Comparison of ENCODE assay signal across 8 cellular contexts in the genomic region with DNA sequence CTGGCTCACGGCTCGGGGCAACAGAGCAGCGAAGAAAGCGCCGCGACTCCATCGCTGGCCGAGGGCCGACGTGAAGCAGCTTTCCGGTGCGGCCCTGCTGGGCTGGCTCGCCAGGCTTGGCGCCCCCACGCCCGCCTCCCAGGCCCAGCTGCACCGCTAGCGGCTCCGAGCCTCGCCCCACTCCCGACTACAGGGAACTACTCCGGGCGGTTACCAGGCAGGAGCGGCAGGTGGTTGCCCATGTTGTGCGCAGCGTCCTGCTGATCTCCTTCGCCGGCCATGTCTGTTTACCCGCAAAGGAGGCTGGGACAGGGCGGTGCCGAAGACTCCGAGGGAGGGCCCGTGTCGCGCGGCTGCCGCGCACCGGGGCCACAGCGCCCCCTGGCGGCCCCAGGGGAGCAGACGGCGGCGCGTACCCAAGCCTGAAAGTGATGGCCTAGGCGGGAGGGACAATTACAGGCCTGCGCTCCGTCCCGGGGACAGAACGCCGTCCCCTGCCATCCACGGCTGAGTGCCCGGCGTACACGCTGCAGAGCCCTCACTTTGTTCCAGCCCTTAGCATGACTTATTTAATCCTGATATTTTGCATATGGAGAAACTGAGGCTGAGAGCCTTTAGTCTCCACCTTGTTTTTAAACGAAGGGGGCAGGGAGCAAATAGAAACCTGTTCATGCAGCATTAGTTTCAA. TPM values are rescaled to one million over a fixed set of nuclear protein-coding genes. Genes with fewer than 3 reads are reported as not detected.
A peak's percentile ranks its signal among the peaks of the same experiment; 100 is the strongest.
DNase-seq lines count a peak whose midpoint lies in the region; ATAC-seq and TF ChIP-seq lines count a peak whose summit lies in the region.

CRBN (minus strand) TSS at position 285 of the 688 bp plus-strand sequence; CDS start at position 281, 4 bp downstream.

- 0 out of 2 replicates have a peak within 1 kb of the TSS, but pooled peaks have one; percentile 46 for H3K23ac ChIP-seq in IMR-90 (ENCODE audit: low read depth, low read length)

- H3K18ac ChIP-seq in IMR-90 (ENCODE audit: low read depth, low read length) = no peak within 1 kb of the TSS

- H3K27me3 ChIP-seq in IMR-90 (ENCODE audit: control insufficient read depth, insufficient read depth, low read length) = no peaks in the 10 kb centered on the region
- no peaks in the 10 kb centered on the region for H3K27me3 ChIP-seq in naive thymus-derived CD4-positive, alpha-beta T cell (ENCODE audit: control insufficient read depth in 2 of 2, insufficient read depth in 2 of 2, low read length in 2 of 2)

- H2BK20ac ChIP-seq in IMR-90 (ENCODE audit: low read depth, low read length) = no peak within 1 kb of the TSS

- no TSS peak for BruUV-seq in IMR-90 (replicated peaks; lab: Mats Ljungman, UMichigan)

- H3K27ac Mint-ChIP-seq in activated T-helper 1 cell treated with anti-CD3 and anti-CD28 coated beads, Interleukin-12 subunit alpha, Interleukin-12 subunit beta, Interleukin-2, Interleukin-4 antibody, amounts not matched to agents 30 ng/mL and 10 ng/mL and 1 ng/mL, durations not matched to agents 14 hours and 24 hours and 36 hours = peak within 1 kb of the TSS; percentile 85
- peak within 1 kb of the TSS; percentile 89 to 98 (median 95) for H3K27ac Mint-ChIP-seq in naive thymus-derived CD4-positive, alpha-beta T cell
- peak within 1 kb of the TSS; percentile 91 for H3K27ac Mint-ChIP-seq in stimulated activated naive B cell treated with anti-CD40 and anti-IgM and Interleukin-4, amounts not matched to agents 10 μg/mL and 1 μg/mL and 100 μg/mL, for 72 hours

- H3K14ac ChIP-seq in IMR-90 (replicated peaks; ENCODE audit: low read depth, low read length) = peak within 1 kb of the TSS; percentile 85; the same call in 1 of the 2 replicates

- no peaks in the 10 kb centered on the region for H3K9me3 Mint-ChIP-seq in activated T-helper 1 cell treated with anti-CD3 and anti-CD28 coated beads, Interleukin-12 subunit alpha, Interleukin-12 subunit beta, Interleukin-2, Interleukin-4 antibody, amounts not matched to agents 30 ng/mL and 10 ng/mL and 1 ng/mL, durations not matched to agents 14 hours and 24 hours and 36 hours
- H3K9me3 Mint-ChIP-seq in naive thymus-derived CD4-positive, alpha-beta T cell = peaks cover 0 to 2% (median 0%) of the 10 kb centered on the region in 11 donors
- no peaks in the 10 kb centered on the region for H3K9me3 Mint-ChIP-seq in stimulated activated naive B cell treated with anti-CD40 and anti-IgM and Interleukin-4, amounts not matched to agents 10 μg/mL and 1 μg/mL and 100 μg/mL, for 72 hours

- H3K9me1 ChIP-seq in IMR-90 (ENCODE audit: insufficient read depth, low read length) = no peaks in the 10 kb centered on the region

- ATAC-seq in GM21528 (IDR thresholded peaks at IDR 0.05; ENCODE audit: low FRiP score, unreplicated experiment) (peak; percentile 100), IMR-90 (ENCODE audit: low read depth) (peak; percentile 100)
- peak; percentile 100 for ATAC-seq in naive thymus-derived CD4-positive, alpha-beta T cell
- peak; percentile 98 to 99 for ATAC-seq in stimulated activated naive B cell treated with anti-CD40 and anti-IgM and Interleukin-4, amounts not matched to agents 10 μg/mL and 1 μg/mL and 100 μg/mL, for 72 hours (replicated peaks)

- H3K4me2 ChIP-seq in IMR-90 (ENCODE audit: low read depth, low read length) = peak within 1 kb of the TSS; percentile 99

- WGBS in IMR-90 (ENCODE audit: extremely low coverage in 2 of 2, insufficient read length in 1 of 2), 2 experiments = 2% methylated on average over 17 of the region's 56 CpGs; no CpG with 5 or more reads in 1 of the 2 experiments

- H3K9me3 ChIP-seq in IMR-90 (ENCODE audit: control insufficient read depth, insufficient read depth, low read length) = no peaks in the 10 kb centered on the region
- H3K9me3 ChIP-seq in naive thymus-derived CD4-positive, alpha-beta T cell (ENCODE audit: control insufficient read depth in 2 of 3, low read length in 3 of 3) = no peaks in the 10 kb centered on the region

- TF ChIP-seq POLR2A in IMR-90 (IDR thresholded peaks at IDR 0.05; ENCODE audit: low read depth, low read length) = peak; percentile 73

- H3K27ac ChIP-seq in IMR-90 (ENCODE audit: insufficient read depth, low read length) = peak within 1 kb of the TSS; percentile 12
- H3K27ac ChIP-seq in naive thymus-derived CD4-positive, alpha-beta T cell (ENCODE audit: low read depth, low read length) = peak within 1 kb of the TSS; percentile 87

- POLR2A ChIA-PET in IMR-90 (lab: Charles Lee; ENCODE audit: unreplicated experiment) = no interaction called here
- POLR2A ChIA-PET in naive thymus-derived CD4-positive, alpha-beta T cell (lab: Charles Lee) = interaction anchor here (1.0 to 7.4 kb wide), 2 partner anchors 12 to 1120 kb away, joined by 4 to 72 read pairs; no protein-coding TSS in a partner anchor

- CTCF ChIA-PET in IMR-90 (lab: Yijun Ruan, JAX) = interaction anchor here (0.5 to 0.7 kb wide), 2 partner anchors 13 to 115 kb away, joined by 3 to 4 read pairs; no protein-coding TSS in a partner anchor
- CTCF ChIA-PET in naive thymus-derived CD4-positive, alpha-beta T cell (lab: Charles Lee) = interaction anchor here (0.8 to 0.9 kb wide), 3 partner anchors 10 to 21 kb away, joined by 3 to 5 read pairs (median 3); no protein-coding TSS in a partner anchor

- no peak within 1 kb of the TSS for H2BK15ac ChIP-seq in IMR-90 (ENCODE audit: low read depth, low read length)

- peak within 1 kb of the TSS; percentile 69 for H3K9ac ChIP-seq in IMR-90 (ENCODE audit: low read depth, low read length)

- intact Hi-C loops in IMR-90 (cut with micrococcal nuclease) = loop anchor here (10.0 kb wide), 1 partner anchor 1195 kb away; no protein-coding TSS in a partner anchor
- intact Hi-C loops in activated T-helper 1 cell treated with anti-CD3 and anti-CD28 coated beads, Interleukin-12 subunit alpha, Interleukin-12 subunit beta, Interleukin-2, Interleukin-4 antibody, amounts not matched to agents 30 ng/mL and 10 ng/mL and 1 ng/mL, durations not matched to agents 14 hours and 24 hours and 36 hours (cut with micrococcal nuclease) = loop anchor here (1.0 to 5.0 kb wide), 5 partner anchors 8 to 1943 kb away; partner anchors contain the start of genes ARL8B, ITPR1, SETMAR and TRNT1
- intact Hi-C loops in naive thymus-derived CD4-positive, alpha-beta T cell (cut with micrococcal nuclease) = loop anchor here (1.0 to 10.0 kb wide), 13 partner anchors 8 to 1943 kb away; partner anchors contain the start of genes ARL8B (in 2 of the 2), ITPR1 (in 2 of the 2), SETMAR (in 2 of the 2) and TRNT1 (in 2 of the 2)

- H2BK5ac ChIP-seq in IMR-90 (ENCODE audit: low read depth, low read length, poor library complexity, severe bottlenecking) = no peak within 1 kb of the TSS

- dilution Hi-C loops in IMR-90 (cut with HindIII; ENCODE audit: low sequenced_read_pairs, unreplicated experiment) = no loop called here

- in situ Hi-C loops in IMR-90 (cut with MboI; ENCODE audit: low sequenced_read_pairs) = no loop called here

- no peak within 1 kb of the TSS for H2AK5ac ChIP-seq in IMR-90 (ENCODE audit: low read depth, low read length)

- peak; percentile 97 for TF ChIP-seq CTCF in IMR-90 (conservative IDR thresholded peaks at IDR 0.05; ENCODE audit: low read depth, low read length)

- H3K4me3 Mint-ChIP-seq in activated T-helper 1 cell treated with anti-CD3 and anti-CD28 coated beads, Interleukin-12 subunit alpha, Interleukin-12 subunit beta, Interleukin-2, Interleukin-4 antibody, amounts not matched to agents 30 ng/mL and 10 ng/mL and 1 ng/mL, durations not matched to agents 14 hours and 24 hours and 36 hours = peak within 1 kb of the TSS; percentile 96
- peak within 1 kb of the TSS; percentile 88 to 99 (median 94) for H3K4me3 Mint-ChIP-seq in naive thymus-derived CD4-positive, alpha-beta T cell
- H3K4me3 Mint-ChIP-seq in stimulated activated naive B cell treated with anti-CD40 and anti-IgM and Interleukin-4, amounts not matched to agents 10 μg/mL and 1 μg/mL and 100 μg/mL, for 72 hours = peak within 1 kb of the TSS; percentile 86 to 89

- peak; percentile 51 for TF ChIP-seq RAD21 in IMR-90 (IDR thresholded peaks at IDR 0.05; ENCODE audit: low read length)

- peak within 1 kb of the TSS; percentile 10; the same call in 1 of the 2 replicates for H4K91ac ChIP-seq in IMR-90 (ENCODE audit: insufficient read depth, low read depth, low read length)

- H3K27me3 Mint-ChIP-seq in activated T-helper 1 cell treated with anti-CD3 and anti-CD28 coated beads, Interleukin-12 subunit alpha, Interleukin-12 subunit beta, Interleukin-2, Interleukin-4 antibody, amounts not matched to agents 30 ng/mL and 10 ng/mL and 1 ng/mL, durations not matched to agents 14 hours and 24 hours and 36 hours (ENCODE audit: insufficient read depth) = peaks cover 3% of the 10 kb centered on the region
- H3K27me3 Mint-ChIP-seq in naive thymus-derived CD4-positive, alpha-beta T cell = peaks cover 0 to 15% (median 0%) of the 10 kb centered on the region in 5 donors
- H3K27me3 Mint-ChIP-seq in stimulated activated naive B cell treated with anti-CD40 and anti-IgM and Interleukin-4, amounts not matched to agents 10 μg/mL and 1 μg/mL and 100 μg/mL, for 72 hours = peaks cover 0 to 10% of the 10 kb centered on the region in 2 donors

- no peaks in the 10 kb centered on the region for H3K36me3 ChIP-seq in IMR-90 (ENCODE audit: control insufficient read depth, insufficient read depth, low read length)
- peaks cover 0 to 5% (median 0%) of the 10 kb centered on the region in 3 experiments for H3K36me3 ChIP-seq in naive thymus-derived CD4-positive, alpha-beta T cell (ENCODE audit: control insufficient read depth in 2 of 3, insufficient read depth in 3 of 3, low read length in 3 of 3)

- H4K5ac ChIP-seq in IMR-90 (ENCODE audit: low read depth, low read length) = peak within 1 kb of the TSS; percentile 87

- peak within 1 kb of the TSS; percentile 64 for H3K4me3 ChIP-seq in IMR-90 (ENCODE audit: insufficient read depth, low read depth, low read length)
- peak within 1 kb of the TSS; percentile 86 for H3K4me3 ChIP-seq in naive thymus-derived CD4-positive, alpha-beta T cell (ENCODE audit: low read length)

- H2AK9ac ChIP-seq in IMR-90 (replicated peaks; ENCODE audit: low read depth, low read length, poor library complexity) = peak within 1 kb of the TSS; percentile 79

- H4K20me1 ChIP-seq in IMR-90 (ENCODE audit: insufficient read depth, low read length) = no peaks in the 10 kb centered on the region

- peak within 1 kb of the TSS; percentile 100 for H2AFZ ChIP-seq in IMR-90 (replicated peaks; ENCODE audit: low read length, poor library complexity)

- peak within 1 kb of the TSS; percentile 79 for H3K4ac ChIP-seq in IMR-90 (ENCODE audit: low read depth, low read length)

- DNase-seq in DMS79 (lab: John Stamatoyannopoulos, UW) (peak; percentile 12), IMR-90 (peak; percentile 76), RPMI7951 (ENCODE audit: low read depth) (peak; percentile 81), fibroblast of gingiva (ENCODE audit: low read depth) (peak; percentile 77)
- peak; percentile 86 for DNase-seq in activated T-helper 1 cell treated with anti-CD3 and anti-CD28 coated beads, Interleukin-12 subunit alpha, Interleukin-12 subunit beta, Interleukin-2, Interleukin-4 antibody, amounts not matched to agents 30 ng/mL and 10 ng/mL and 1 ng/mL, durations not matched to agents 14 hours and 24 hours and 36 hours (ENCODE audit: low spot score)
- peak; percentile 82 to 91 (median 89) for DNase-seq in naive thymus-derived CD4-positive, alpha-beta T cell
- peak; percentile 84 for DNase-seq in stimulated activated naive B cell treated with anti-CD40 and anti-IgM and Interleukin-4, amounts not matched to agents 10 μg/mL and 1 μg/mL and 100 μg/mL, for 72 hours

- peak within 1 kb of the TSS; percentile 66; the same call in 1 of the 2 replicates for H2BK120ac ChIP-seq in IMR-90 (ENCODE audit: low read depth, low read length)

- no peaks in the 10 kb centered on the region for H3K4me1 ChIP-seq in IMR-90 (ENCODE audit: control insufficient read depth, insufficient read depth, low read length)
- H3K4me1 ChIP-seq in naive thymus-derived CD4-positive, alpha-beta T cell (ENCODE audit: control insufficient read depth in 2 of 2, insufficient read depth in 2 of 2, low read length in 2 of 2) = peaks cover 24 to 36% of the 10 kb centered on the region in 2 donors

- peaks cover 9 to 13% of the 10 kb centered on the region in 2 experiments for H3K79me1 ChIP-seq in IMR-90 (ENCODE audit: low read depth in 1 of 2, low read length in 2 of 2)

- H3K36me3 Mint-ChIP-seq in activated T-helper 1 cell treated with anti-CD3 and anti-CD28 coated beads, Interleukin-12 subunit alpha, Interleukin-12 subunit beta, Interleukin-2, Interleukin-4 antibody, amounts not matched to agents 30 ng/mL and 10 ng/mL and 1 ng/mL, durations not matched to agents 14 hours and 24 hours and 36 hours (ENCODE audit: low read depth) = peaks cover 18% of the 10 kb centered on the region
- peaks cover 0 to 19% (median 9%) of the 10 kb centered on the region in 5 donors for H3K36me3 Mint-ChIP-seq in naive thymus-derived CD4-positive, alpha-beta T cell
- no peaks in the 10 kb centered on the region for H3K36me3 Mint-ChIP-seq in stimulated activated naive B cell treated with anti-CD40 and anti-IgM and Interleukin-4, amounts not matched to agents 10 μg/mL and 1 μg/mL and 100 μg/mL, for 72 hours

- peak within 1 kb of the TSS; percentile 85 to 100 for H4K8ac ChIP-seq in IMR-90 (ENCODE audit: low read depth in 2 of 2, low read length in 2 of 2)

- H3K56ac ChIP-seq in IMR-90 (ENCODE audit: extremely low read depth, insufficient read depth, low read length) = peak within 1 kb of the TSS; percentile 59

- peaks cover 48% of the 10 kb centered on the region for H3K4me1 Mint-ChIP-seq in activated T-helper 1 cell treated with anti-CD3 and anti-CD28 coated beads, Interleukin-12 subunit alpha, Interleukin-12 subunit beta, Interleukin-2, Interleukin-4 antibody, amounts not matched to agents 30 ng/mL and 10 ng/mL and 1 ng/mL, durations not matched to agents 14 hours and 24 hours and 36 hours (ENCODE audit: low read depth)
- H3K4me1 Mint-ChIP-seq in naive thymus-derived CD4-positive, alpha-beta T cell = peaks cover 28 to 56% (median 46%) of the 10 kb centered on the region in 7 donors
- H3K4me1 Mint-ChIP-seq in stimulated activated naive B cell treated with anti-CD40 and anti-IgM and Interleukin-4, amounts not matched to agents 10 μg/mL and 1 μg/mL and 100 μg/mL, for 72 hours = peaks cover 13 to 31% of the 10 kb centered on the region in 2 donors

RNA-seq across cellular contexts. Expression of gene CRBN, which starts in this region (rescaled TPM):
- 33.9 and 53.9 TPM in 2 replicates for total RNA-seq in IMR-90 (2012; rRNA removed)
- 15.3 and 21.8 TPM in 2 replicates for polyA plus RNA-seq in IMR-90 (2012; rRNA removed)
- 4.5 and 10.9 TPM in 2 replicates for polyA plus RNA-seq in IMR-90 (2012; cell fraction: cytosol; rRNA removed)
- 17.1 and 74.1 TPM in 2 replicates for polyA plus RNA-seq in IMR-90 (2012; cell fraction: nucleus; rRNA removed; ENCODE audit: low replicate concordance)
- total RNA-seq in RPMI7951 (2014; rRNA removed; shearing (Covaris generic)) = 64.9 and 73.5 TPM in 2 replicates
- 36.8 and 42.5 TPM in 2 replicates for total RNA-seq in activated T-helper 1 cell treated with anti-CD3 and anti-CD28 coated beads, Interleukin-12 subunit alpha, Interleukin-12 subunit beta, Interleukin-2, Interleukin-4 antibody, amounts not matched to agents 30 ng/mL and 10 ng/mL and 1 ng/mL, durations not matched to agents 14 hours and 24 hours and 36 hours
- 100 to 1,000 TPM in 4 of 5 experiments, 10 to 100 TPM in 1; 69.1 to 169 (median 134) TPM for total RNA-seq in naive thymus-derived CD4-positive, alpha-beta T cell
- polyA plus RNA-seq in naive thymus-derived CD4-positive, alpha-beta T cell = 100 to 1,000 TPM; 171 to 198 TPM

Comparison
In these comparisons a context has a peak if more than half of its experiments do, and no peak if none do; other contexts are left out.
1. Peak in every context shown above with its lines: DNase-seq, ATAC-seq, H3K4me3 ChIP-seq and H3K27ac ChIP-seq.
2. DNase-seq: peak in every context shown above with its lines; median percentile 89 in naive thymus-derived CD4-positive, alpha-beta T cell; 86 in activated T-helper 1 cell treated with anti-CD3 and anti-CD28 coated beads, Interleukin-12 subunit alpha, Interleukin-12 subunit beta, Interleukin-2, Interleukin-4 antibody, amounts not matched to agents 30 ng/mL and 10 ng/mL and 1 ng/mL, durations not matched to agents 14 hours and 24 hours and 36 hours; 84 in stimulated activated naive B cell treated with anti-CD40 and anti-IgM and Interleukin-4, amounts not matched to agents 10 μg/mL and 1 μg/mL and 100 μg/mL, for 72 hours; 81 in RPMI7951; 77 in fibroblast of gingiva; 76 in IMR-90; 12 in DMS79.